Comparison of ENCODE assay signal across 15 cellular contexts in the genomic region with DNA sequence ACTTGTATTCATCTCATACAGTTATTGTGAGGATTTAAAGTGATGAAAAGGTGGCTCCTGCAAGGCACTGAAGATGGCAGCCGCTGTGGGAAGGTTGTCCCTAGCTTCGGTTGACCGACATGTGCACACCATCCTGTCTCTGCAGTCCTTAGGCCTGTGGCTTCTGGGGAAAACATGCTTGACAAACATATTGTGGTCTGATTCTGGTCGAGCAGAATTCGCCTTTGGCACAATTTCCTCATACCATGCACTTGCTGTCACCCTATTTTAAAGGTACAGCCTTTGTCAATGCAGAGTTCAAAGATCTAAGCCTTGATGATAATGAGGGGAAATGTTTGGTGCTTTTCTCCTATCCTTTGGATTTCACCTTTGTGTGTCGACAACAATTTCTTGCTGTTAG. TPM values are rescaled to one million over a fixed set of nuclear protein-coding genes. Genes with fewer than 3 reads are reported as not detected.
"Had no signal": no experiment of that assay in that cellular context is flagged by ENCODE, and none has a peak within 500 bp of the region (broad histone marks: within the 10 kb centered on the region; RNA-seq: fewer than 3 reads in every experiment).

No MANE protein-coding gene starts in this region.

- H3K27me3 ChIP-seq: esophagus muscularis mucosa, neural progenitor cell, ovary, uterus had no signal

- H3K4me1 ChIP-seq: uterus had no signal

- H3K4me3 ChIP-seq: esophagus muscularis mucosa, left ventricle myocardium inferior, neural progenitor cell, ovary, thoracic aorta, uterus had no signal

- ATAC-seq: activated T-helper 17 cell treated with anti-CD3 and anti-CD28 coated beads, Interleukin-2, amount 50 U/mL, for 72 hours; stimulated activated naive CD8-positive, alpha-beta T cell treated with anti-CD3 and anti-CD28 coated beads, Interleukin-15, amount 100 ng/mL, for 72 hours had no signal

- H3K36me3 ChIP-seq: esophagus muscularis mucosa, left ventricle myocardium inferior, neural progenitor cell, ovary, thoracic aorta, uterus had no signal

- H3K27ac ChIP-seq: esophagus muscularis mucosa, left ventricle myocardium inferior, neural progenitor cell, ovary, thoracic aorta, uterus had no signal

- H3K9me3 ChIP-seq: esophagus muscularis mucosa, left ventricle myocardium inferior, ovary, thoracic aorta, uterus had no signal

- H3K9ac ChIP-seq: neural progenitor cell had no signal

- DNase-seq: activated CD4-positive, alpha-beta T cell treated with anti-CD3 and anti-CD28 coated beads, Interleukin-2, amount 50 U/mL, for 1 hour; activated T-cell treated with anti-CD3 and anti-CD28 coated beads for 4 hours; left ventricle myocardium inferior; mesenchymal stem cell; ovary; stimulated activated CD4-positive, alpha-beta T cell treated with anti-CD3 and anti-CD28 coated beads, Interleukin-15, amount 100 ng/mL, for 24 hours; stimulated activated CD4-positive, alpha-beta T cell treated with anti-CD3 and anti-CD28 coated beads, Interleukin-4, amount 100 ng/mL, for 4 hours; stimulated activated naive CD8-positive, alpha-beta T cell treated with anti-CD3 and anti-CD28 coated beads, Interleukin-15, amount 100 ng/mL, for 72 hours; uterus had no signal

- H2AFZ ChIP-seq: neural progenitor cell had no signal

- H3K4me2 ChIP-seq: neural progenitor cell had no signal

RNA-seq across cellular contexts. Expression of gene PRICKLE2, which starts 50.9 kb away (rescaled TPM):
- total RNA-seq: activated CD8-positive, alpha-beta memory T cell treated with anti-CD3 and anti-CD28 coated beads for 36 hours; activated T-helper 17 cell treated with anti-CD3 and anti-CD28 coated beads, Interleukin-2, amount 50 U/mL, for 72 hours; T-helper 2 cell treated with Interferon-gamma antibody and Interleukin-4, amounts not matched to agents 100 ng/mL and 5 ng/mL, for 36 hours had no signal
